In genomic region chr12:69466867-69467266, GRCh38 we compare ENCODE assay signal across 1 cellular context.
A peak's percentile ranks its signal among the peaks of the same experiment; 100 is the strongest.
TF ChIP-seq lines count a peak whose summit lies in the region.

No MANE protein-coding gene starts in this region.

TF ChIP-seq in HepG2, 621 proteins besides CTCF, POLR2A, EP300 and RAD21:
- TF ChIP-seq ZNF879 (CRISPR knock-in tag; IDR thresholded peaks at IDR 0.05) (no peak), PRDM15 (CRISPR knock-in tag; IDR thresholded peaks at IDR 0.05) (no peak), CEBPG (CRISPR knock-in tag; IDR thresholded peaks at IDR 0.05) (peak; percentile 85), ZSCAN30 (CRISPR knock-in tag; IDR thresholded peaks at IDR 0.05) (no peak), SOX13 (IDR thresholded peaks at IDR 0.05) (no peak), SOX13 (CRISPR knock-in tag; conservative IDR thresholded peaks at IDR 0.05 in 1 of 2, IDR thresholded peaks at IDR 0.05 in 1 of 2) (peak in 1 of 2 experiments; percentile 18; a peak in 1 of 4 replicates), ZFP90 (CRISPR knock-in tag; IDR thresholded peaks at IDR 0.05; ENCODE audit: borderline replicate concordance) (no peak), MAX (IDR thresholded peaks at IDR 0.05) (no peak), HNF1A (IDR thresholded peaks at IDR 0.05; ENCODE audit: low read depth) (no peak), HNF1A (CRISPR knock-in tag; IDR thresholded peaks at IDR 0.05; ENCODE audit: borderline replicate concordance) (no peak), ZNF652 (CRISPR knock-in tag; IDR thresholded peaks at IDR 0.05; ENCODE audit: borderline replicate concordance, low read depth) (0 out of 2 replicates have a peak, but pooled peaks have one; percentile 12), ZNF740 (CRISPR knock-in tag; IDR thresholded peaks at IDR 0.05) (no peak), SRY (CRISPR knock-in tag; IDR thresholded peaks at IDR 0.05) (no peak), FOXA1 (IDR thresholded peaks at IDR 0.05) (no peak), FOXA1 (CRISPR knock-in tag; IDR thresholded peaks at IDR 0.05) (peak; percentile 74), YY1 (IDR thresholded peaks at IDR 0.05; ENCODE audit: insufficient read depth, insufficient replicate concordance, low read depth, low read length) (no peak), CEBPB (IDR thresholded peaks at IDR 0.05; ENCODE audit: borderline replicate concordance, low read depth, low read length) (peak; percentile 85), STAG1 (CRISPR knock-in tag; IDR thresholded peaks at IDR 0.05) (peak; percentile 48), ZNF784 (CRISPR knock-in tag; IDR thresholded peaks at IDR 0.05; ENCODE audit: borderline replicate concordance) (no peak), GATAD2A (CRISPR knock-in tag; IDR thresholded peaks at IDR 0.05) (0 out of 2 replicates have a peak, but pooled peaks have one; percentile 13), FOXA3 (CRISPR knock-in tag; IDR thresholded peaks at IDR 0.05) (peak; percentile 74), MED13 (CRISPR knock-in tag; IDR thresholded peaks at IDR 0.05) (no peak), ZNF441 (CRISPR knock-in tag; IDR thresholded peaks at IDR 0.05; ENCODE audit: borderline replicate concordance) (no peak), PATZ1 (CRISPR knock-in tag; IDR thresholded peaks at IDR 0.05) (0 out of 2 replicates have a peak, but pooled peaks have one; percentile 17), STAT6 (CRISPR knock-in tag; IDR thresholded peaks at IDR 0.05; ENCODE audit: borderline replicate concordance) (no peak)
